In the genomic region with DNA sequence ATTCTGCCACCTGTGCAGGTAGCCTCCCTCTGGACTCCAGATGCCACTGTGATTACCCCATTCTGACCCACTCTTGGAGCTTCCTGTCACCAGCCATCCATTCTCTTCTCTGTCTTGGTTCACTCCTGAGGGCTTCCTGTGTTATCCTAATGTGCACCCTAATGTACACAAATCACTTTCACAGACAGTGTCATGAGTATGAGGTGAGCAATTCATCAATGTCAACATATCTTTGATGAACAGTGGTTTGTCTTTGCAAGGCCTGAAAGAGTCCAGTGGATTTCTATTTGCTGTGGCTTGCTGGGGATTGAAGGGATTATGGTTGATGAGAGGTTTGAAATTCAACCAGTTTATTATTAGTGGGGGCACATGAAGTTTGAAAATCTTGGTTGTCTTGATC, we compare ENCODE assay signal across 31 cellular contexts.
"Had no signal": no experiment of that assay in that cellular context is flagged by ENCODE, and none has a peak within 500 bp of the region (broad histone marks: within the 10 kb centered on the region; RNA-seq: fewer than 3 reads in every experiment).

No MANE protein-coding gene starts in this region.

- H3K4me2 ChIP-seq: neural progenitor cell had no signal

- H3K79me2 ChIP-seq: parathyroid adenoma had no signal

- H3K9me3 ChIP-seq: left lung, neutrophil, psoas muscle, right atrium auricular region, stomach, testis, thyroid gland, transverse colon, upper lobe of left lung, vagina had no signal

- H3K27me3 ChIP-seq: left lung, neural progenitor cell, right atrium auricular region, stomach, testis, thyroid gland, transverse colon, upper lobe of left lung, vagina had no signal

- H3K9ac ChIP-seq: neural progenitor cell, parathyroid adenoma had no signal

- H3K4me1 ChIP-seq: left lung, neural progenitor cell, parathyroid adenoma, psoas muscle, right atrium auricular region, stomach, testis, thyroid gland, transverse colon, upper lobe of left lung, vagina had no signal

- H2AFZ ChIP-seq: neural progenitor cell, parathyroid adenoma had no signal

- H3K36me3 ChIP-seq: left lung, neural progenitor cell, neutrophil, right atrium auricular region, stomach, thyroid gland, transverse colon, upper lobe of left lung, vagina had no signal

- FAIRE-seq: islet of Langerhans, kidney had no signal

- H3K27ac ChIP-seq: left lung, neural progenitor cell, neutrophil, parathyroid adenoma, psoas muscle, right atrium auricular region, skin epidermis, stomach, testis, thyroid gland, transverse colon, upper lobe of left lung, vagina had no signal

- H3K4me3 ChIP-seq: left lung, lung, neural progenitor cell, psoas muscle, right atrium auricular region, skin epidermis, stomach, testis, thyroid gland, transverse colon, upper lobe of left lung, vagina had no signal

- ATAC-seq: left colon; left lung; natural killer cell; psoas muscle; sciatic nerve; stimulated activated naive B cell treated with anti-CD40 and anti-IgM and Interleukin-4, amounts not matched to agents 10 μg/mL and 1 μg/mL and 100 μg/mL, for 72 hours; stimulated activated naive CD8-positive, alpha-beta T cell treated with anti-CD3 and anti-CD28 coated beads, Interleukin-15, Interleukin-2, amounts not matched to agents 100 U/mL and 50 U/mL, for 24 hours had no signal

- DNase-seq: hypothalamus; immature natural killer cell; kidney; left colon; left lung; mesendoderm; naive B cell; natural killer cell; nephron progenitor cell; occipital lobe; psoas muscle; stimulated activated CD4-positive, alpha-beta T cell treated with anti-CD3 and anti-CD28 coated beads, Interleukin-12 subunit alpha, Interleukin-12 subunit beta, amount 100 ng/mL, for 4 hours; stimulated activated CD4-positive, alpha-beta T cell treated with anti-CD3 and anti-CD28 coated beads, Interleukin-15, amount 100 ng/mL, for 24 hours; stimulated activated CD4-positive, alpha-beta T cell treated with anti-CD3 and anti-CD28 coated beads, Interleukin-2, amount 100 ng/mL, for 24 hours; stimulated activated CD4-positive, alpha-beta T cell treated with anti-CD3 and anti-CD28 coated beads, Interleukin-4, amount 100 ng/mL, for 1 hour; stimulated activated naive B cell treated with anti-CD40 and anti-IgM and Interleukin-4, amounts not matched to agents 10 μg/mL and 1 μg/mL and 100 μg/mL, for 72 hours; stimulated activated naive CD8-positive, alpha-beta T cell treated with anti-CD3 and anti-CD28 coated beads, Interleukin-15, Interleukin-2, amounts not matched to agents 100 U/mL and 50 U/mL, for 24 hours; stomach; testis; thyroid gland; transverse colon; upper lobe of left lung had no signal
